In the genomic region with DNA sequence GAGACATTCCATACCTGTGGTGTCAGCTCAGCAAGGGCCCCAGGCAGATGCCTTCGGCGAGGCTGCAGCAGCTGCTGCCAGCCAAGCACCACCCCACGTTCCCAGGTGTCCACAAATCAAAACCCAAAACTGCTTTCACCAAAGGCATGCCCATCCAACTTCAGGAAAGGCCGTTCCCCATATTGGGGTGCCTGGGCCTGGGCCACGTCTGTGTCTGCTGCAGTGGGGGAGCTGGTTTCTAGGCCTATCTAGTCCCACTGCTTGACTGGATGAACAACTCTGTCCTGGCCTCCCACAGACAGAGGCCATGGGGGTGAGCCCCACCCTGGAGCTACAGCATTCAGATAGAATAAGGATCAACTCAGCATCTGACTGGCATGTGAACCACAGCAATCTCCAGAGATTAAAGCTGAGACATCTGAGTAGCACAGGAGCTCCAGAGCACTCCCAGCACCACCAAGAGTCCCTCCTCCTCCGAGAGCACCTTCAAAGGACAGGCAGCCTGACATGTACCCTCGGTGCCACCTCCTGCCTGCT, we compare ENCODE assay signal across 17 cellular contexts. TPM values are rescaled to one million over a fixed set of nuclear protein-coding genes. Genes with fewer than 3 reads are reported as not detected.
A peak's percentile ranks its signal among the peaks of the same experiment; 100 is the strongest.
DNase-seq lines count a peak whose midpoint lies in the region; ATAC-seq and TF ChIP-seq lines count a peak whose summit lies in the region.
"Had no signal": no experiment of that assay in that cellular context is flagged by ENCODE, and none has a peak within 500 bp of the region (broad histone marks: within the 10 kb centered on the region; RNA-seq: fewer than 3 reads in every experiment).

No MANE protein-coding gene starts in this region.

- TF ChIP-seq CTCF in foreskin keratinocyte (conservative IDR thresholded peaks at IDR 0.05): no peak

- peaks cover 3% of the 10 kb centered on the region for H3K27me3 ChIP-seq in foreskin keratinocyte

- intact Hi-C loops in posterior vena cava (cut with DNase I): loop anchor here in 1 of 2 donors (5.0 kb wide), 1 partner anchor 341 kb away; no protein-coding TSS in a partner anchor

- ATAC-seq in foreskin keratinocyte: peak; percentile 7
- no peak for ATAC-seq in left lobe of liver
- ATAC-seq: Right ventricle myocardium inferior had no signal

- no peak overlapping the region for H3K27ac ChIP-seq in foreskin keratinocyte

- DNase-seq in ELR (ENCODE audit: low read depth): peak; percentile 18
- peak; percentile 40 for DNase-seq in RPMI7951 (ENCODE audit: low read depth)
- DNase-seq in foreskin keratinocyte: peak; percentile 62 to 81
- peak; percentile 64 for DNase-seq in posterior vena cava (ENCODE audit: low spot score)
- DNase-seq in COR-L47 (lab: John Stamatoyannopoulos, UW): no peak
- no peak for DNase-seq in activated CD4-positive, CD25-positive, alpha-beta regulatory T cell treated with anti-CD3 and anti-CD28 coated beads, Interleukin-2, amount 50 U/mL, for 72 hours
- no peak for DNase-seq in left lobe of liver (ENCODE audit: low spot score)
- DNase-seq: AML-193; CD4-positive, CD25-positive, alpha-beta regulatory T cell; DMS79; GDM1; NCI-H1048; NCI-H2107; NCI-H345; NCI-H526 treated with DMSO at 0.1 percent for 48 hours had no signal

- no peaks in the 10 kb centered on the region for H3K4me1 ChIP-seq in foreskin keratinocyte

RNA-seq across cellular contexts. Expression of gene NAT8L, which starts 37.0 kb away (rescaled TPM):
- total RNA-seq in RPMI7951 (2014; rRNA removed; shearing (Covaris generic)): 0.10 TPM in 1 of 2 replicates, not detected in the other
- not detected in 2 replicates for total RNA-seq in foreskin keratinocyte
- 0.02 TPM in 1 of 2 replicates, not detected in the other for polyA plus RNA-seq in foreskin keratinocyte
- total RNA-seq in posterior vena cava: under 1 TPM; 0.19 to 0.52 TPM
- 0.05 TPM for total RNA-seq in left lobe of liver
- total RNA-seq: OCI-LY7 had no signal

Comparison
In these comparisons a context has a peak if more than half of its experiments do, and no peak if none do; other contexts are left out.
1. DNase-seq: peak in ELR (single experiment), RPMI7951 (single experiment), foreskin keratinocyte (2 of 2) and posterior vena cava (single experiment); none in COR-L47 (single experiment), activated CD4-positive, CD25-positive, alpha-beta regulatory T cell treated with anti-CD3 and anti-CD28 coated beads, Interleukin-2, amount 50 U/mL, for 72 hours (single experiment) and left lobe of liver (single experiment).